ENCODE assay signal across 8 cellular contexts in genomic region chr17:489758-490329, GRCh38. TPM values are rescaled to one million over a fixed set of nuclear protein-coding genes. Genes with fewer than 3 reads are reported as not detected.
A peak's percentile ranks its signal among the peaks of the same experiment; 100 is the strongest.
DNase-seq lines count a peak whose midpoint lies in the region; ATAC-seq and TF ChIP-seq lines count a peak whose summit lies in the region.

No MANE protein-coding gene starts in this region.

- no peak for TF ChIP-seq CTCF in C4-2B (conservative IDR thresholded peaks at IDR 0.05)
- TF ChIP-seq CTCF in neutrophil (IDR thresholded peaks at IDR 0.05) = no peak
- no peak for TF ChIP-seq CTCF in vagina (IDR thresholded peaks at IDR 0.05)

- no peaks in the 10 kb centered on the region for H3K27me3 ChIP-seq in neutrophil
- H3K27me3 ChIP-seq in vagina = no peaks in the 10 kb centered on the region

- intact Hi-C loops in vagina (cut with DNase I) = no loop called here

- peak; percentile 81 for DNase-seq in activated CD8-positive, alpha-beta memory T cell treated with anti-CD3 and anti-CD28 coated beads for 24 hours
- DNase-seq in fibroblast of gingiva (ENCODE audit: low read depth) (peak; percentile 33), vagina (ENCODE audit: extremely low spot score in 2 of 2) (no peak), HUDEP-2 (lab: John Stamatoyannopoulos, UW; ENCODE audit: unreplicated experiment in 76 of 76) (no peak)

- no peaks in the 10 kb centered on the region for H3K9me3 ChIP-seq in neutrophil
- no peaks in the 10 kb centered on the region for H3K9me3 ChIP-seq in vagina

- no peaks in the 10 kb centered on the region for H3K36me3 ChIP-seq in neutrophil
- H3K36me3 ChIP-seq in vagina = no peaks in the 10 kb centered on the region

- H3K4me3 ChIP-seq in neutrophil (ENCODE audit: low read depth in 1 of 2, low read length in 1 of 2) (peak overlapping the region; percentile 76 to 92), vagina (peak overlapping the region; percentile 57 to 74)

- no peak for TF ChIP-seq POLR2A in vagina (IDR thresholded peaks at IDR 0.05)

- H3K27ac ChIP-seq in C4-2B = peak overlapping the region; percentile 24; the same call in 1 of the 2 replicates
- peak overlapping the region; percentile 98 for H3K27ac ChIP-seq in neutrophil
- peak overlapping the region; percentile 39 for H3K27ac ChIP-seq in vagina

- ATAC-seq in HG03064 (IDR thresholded peaks at IDR 0.05; ENCODE audit: low read depth, unreplicated experiment) (peak; percentile 51), HG02884 (IDR thresholded peaks at IDR 0.05; ENCODE audit: unreplicated experiment) (no peak)

- H3K4me1 ChIP-seq in neutrophil (ENCODE audit: control insufficient read depth in 1 of 2, insufficient read depth in 1 of 2, low read depth in 1 of 2, low read length in 1 of 2) (peaks cover 45 to 46% of the 10 kb centered on the region in 2 experiments), vagina (peaks cover 20% of the 10 kb centered on the region)

RNA-seq across cellular contexts. Expression of gene RFLNB, which starts 44.1 kb away (rescaled TPM):
- total RNA-seq in vagina = 12.5 TPM

Comparison
In these comparisons a context has a peak if more than half of its experiments do, and no peak if none do; other contexts are left out.
1. H3K27ac ChIP-seq: peak in every context shown above with its lines; median percentile 98 in neutrophil; 39 in vagina; 24 in C4-2B.
2. DNase-seq: peak in activated CD8-positive, alpha-beta memory T cell treated with anti-CD3 and anti-CD28 coated beads for 24 hours (single experiment) and fibroblast of gingiva (single experiment); none in vagina (0 of 2) and HUDEP-2 (0 of 76).